In the genomic region with DNA sequence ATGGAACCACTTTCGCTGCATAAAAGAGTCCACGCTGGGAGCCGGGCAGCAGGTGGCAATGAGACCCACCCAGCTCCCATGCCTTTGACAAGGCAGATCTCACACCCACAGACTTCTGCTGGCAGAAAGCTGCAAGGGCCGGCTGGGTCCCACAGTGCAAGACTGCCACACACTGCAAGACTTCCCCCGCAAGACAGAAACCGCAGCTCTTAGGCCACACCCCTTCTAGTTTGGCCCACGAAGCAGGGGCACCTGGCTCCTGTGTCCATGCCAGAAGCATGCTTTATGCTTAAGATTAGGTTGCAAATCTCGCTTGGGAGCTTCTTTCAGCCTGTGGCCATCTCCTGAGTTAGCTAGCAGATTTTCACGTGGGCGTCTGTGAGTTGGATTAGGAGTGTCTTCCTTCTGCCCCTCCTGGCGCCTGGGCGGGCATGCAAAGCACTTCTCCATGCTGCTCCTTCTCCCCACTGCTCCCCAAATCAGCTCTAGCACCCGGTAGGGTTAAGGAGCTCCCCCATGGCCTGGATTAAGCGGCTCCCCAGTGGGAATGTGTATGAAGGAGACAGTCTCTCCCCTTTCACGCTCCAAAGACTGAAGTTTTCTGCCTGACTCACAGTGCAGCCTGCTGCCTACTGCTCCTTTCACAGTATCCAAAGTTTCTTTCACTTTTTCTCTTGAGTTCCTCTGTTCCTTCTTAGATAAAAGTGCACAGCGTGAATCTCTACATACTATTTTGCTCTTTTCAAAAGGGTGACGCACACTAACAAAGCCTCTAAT, we compare ENCODE assay signal across 8 cellular contexts. TPM values are rescaled to one million over a fixed set of nuclear protein-coding genes. Genes with fewer than 3 reads are reported as not detected.
DNase-seq lines count a peak whose midpoint lies in the region; ATAC-seq and TF ChIP-seq lines count a peak whose summit lies in the region.

No MANE protein-coding gene starts in this region.

- peaks cover 3% of the 10 kb centered on the region for H3K9me3 Mint-ChIP-seq in activated CD8-positive, alpha-beta memory T cell treated with anti-CD3 and anti-CD28 coated beads, Interleukin-2, amount 10 ng/mL, durations not matched to agents 7 days and 5 days (ENCODE audit: low read depth)

- no peaks in the 10 kb centered on the region for H3K27me3 ChIP-seq in Peyer's patch

- no peak for TF ChIP-seq CTCF in Peyer's patch (IDR thresholded peaks at IDR 0.05)
- TF ChIP-seq CTCF in fibroblast of villous mesenchyme (IDR thresholded peaks at IDR 0.05; ENCODE audit: insufficient read depth, low read depth, low read length): no peak

- ATAC-seq in activated CD8-positive, alpha-beta memory T cell treated with anti-CD3 and anti-CD28 coated beads, Interleukin-2, amount 10 ng/mL, durations not matched to agents 7 days and 5 days: no peak
- ATAC-seq in HG03439 (IDR thresholded peaks at IDR 0.05; ENCODE audit: unreplicated experiment) (no peak), GM18511 (IDR thresholded peaks at IDR 0.05; ENCODE audit: unreplicated experiment) (no peak)

- H3K36me3 ChIP-seq in Peyer's patch: no peaks in the 10 kb centered on the region

- H3K36me3 Mint-ChIP-seq in activated CD8-positive, alpha-beta memory T cell treated with anti-CD3 and anti-CD28 coated beads, Interleukin-2, amount 10 ng/mL, durations not matched to agents 7 days and 5 days: no peaks in the 10 kb centered on the region

- H3K4me3 ChIP-seq in Peyer's patch: peak overlapping the region in 3 of 4 donors; percentile 6 to 27 (median 18)
- H3K4me3 ChIP-seq in fibroblast of villous mesenchyme (ENCODE audit: low read depth, low read length): peak overlapping the region; percentile 46

- DNase-seq in EH (ENCODE audit: low read depth): peak; percentile 50
- no peak for DNase-seq in Peyer's patch
- DNase-seq in fibroblast of villous mesenchyme (ENCODE audit: low read depth): peak; percentile 41
- DNase-seq in renal cortical epithelial cell (ENCODE audit: low read depth): peak; percentile 79
- no peak for DNase-seq in SIG-M5 (lab: John Stamatoyannopoulos, UW)
- no peak for DNase-seq in activated CD8-positive, alpha-beta memory T cell treated with anti-CD3 and anti-CD28 coated beads, Interleukin-2, amount 10 ng/mL, durations not matched to agents 7 days and 5 days

- H3K4me1 Mint-ChIP-seq in activated CD8-positive, alpha-beta memory T cell treated with anti-CD3 and anti-CD28 coated beads, Interleukin-2, amount 10 ng/mL, durations not matched to agents 7 days and 5 days: no peaks in the 10 kb centered on the region

- H3K27ac Mint-ChIP-seq in activated CD8-positive, alpha-beta memory T cell treated with anti-CD3 and anti-CD28 coated beads, Interleukin-2, amount 10 ng/mL, durations not matched to agents 7 days and 5 days: no peak overlapping the region

- CTCF ChIA-PET in activated CD8-positive, alpha-beta memory T cell treated with anti-CD3 and anti-CD28 coated beads, Interleukin-2, amount 10 ng/mL, durations not matched to agents 7 days and 5 days (lab: Charles Lee): no interaction called here

- no peaks in the 10 kb centered on the region for H3K9me3 ChIP-seq in Peyer's patch

- no peaks in the 10 kb centered on the region for H3K27me3 Mint-ChIP-seq in activated CD8-positive, alpha-beta memory T cell treated with anti-CD3 and anti-CD28 coated beads, Interleukin-2, amount 10 ng/mL, durations not matched to agents 7 days and 5 days

- H3K27ac ChIP-seq in Peyer's patch: no peak overlapping the region

- TF ChIP-seq POLR2A in Peyer's patch (IDR thresholded peaks at IDR 0.05): no peak

- H3K4me3 Mint-ChIP-seq in activated CD8-positive, alpha-beta memory T cell treated with anti-CD3 and anti-CD28 coated beads, Interleukin-2, amount 10 ng/mL, durations not matched to agents 7 days and 5 days: no peak overlapping the region

- H3K4me1 ChIP-seq in Peyer's patch: no peaks in the 10 kb centered on the region

RNA-seq across cellular contexts. Expression of a gene that starts 17.7 kb away (rescaled TPM):
- 10 to 100 TPM in 1 of 4 donors, 1 to 10 TPM in 3; 1.6 to 13.2 (median 2.6) TPM for total RNA-seq in Peyer's patch
- total RNA-seq in fibroblast of villous mesenchyme: 6.0 and 16.1 TPM in 2 replicates
- total RNA-seq in renal cortical epithelial cell: 23.8 and 38.9 TPM in 2 replicates
- total RNA-seq in activated CD8-positive, alpha-beta memory T cell treated with anti-CD3 and anti-CD28 coated beads, Interleukin-2, amount 10 ng/mL, durations not matched to agents 7 days and 5 days: not detected

Comparison
In these comparisons a context has a peak if more than half of its experiments do, and no peak if none do; other contexts are left out.
1. DNase-seq: peak in EH (single experiment), fibroblast of villous mesenchyme (single experiment) and renal cortical epithelial cell (single experiment); none in Peyer's patch (0 of 3), SIG-M5 (single experiment) and activated CD8-positive, alpha-beta memory T cell treated with anti-CD3 and anti-CD28 coated beads, Interleukin-2, amount 10 ng/mL, durations not matched to agents 7 days and 5 days (single experiment).